In genomic region chr1:224132901-224133300, GRCh38 we compare ENCODE assay signal across 23 cellular contexts.
"Had no signal": no experiment of that assay in that cellular context is flagged by ENCODE, and none has a peak within 500 bp of the region (broad histone marks: within the 10 kb centered on the region; RNA-seq: fewer than 3 reads in every experiment).

No MANE protein-coding gene starts in this region.

- DNase-seq: activated CD4-positive, alpha-beta T cell treated with anti-CD3 and anti-CD28 coated beads, Interleukin-2, amount 10 ng/mL, durations not matched to agents 7 days and 5 days; activated CD8-positive, alpha-beta T cell treated with anti-CD3 and anti-CD28 coated beads, Interleukin-2, amount 10 ng/mL, durations not matched to agents 7 days and 5 days; activated naive CD4-positive, alpha-beta T cell treated with Interleukin-2 at 50 U/mL for 16 hours; activated T-cell treated with anti-CD3 and anti-CD28 coated beads, Interleukin-2, amount 50 U/mL, for 24 hours; anterior cingulate cortex; cerebellar nuclear complex; effector CD4-positive, alpha-beta T cell; esophagus squamous epithelium; foreskin fibroblast; islet precursor cell; right lobe of liver; small intestine; stimulated activated CD4-positive, alpha-beta T cell treated with anti-CD3 and anti-CD28 coated beads, Interleukin-4, amount 100 ng/mL, for 24 hours; T-helper 1 cell; T-helper 9 cell; upper lobe of right lung had no signal

- ATAC-seq: activated CD8-positive, alpha-beta T cell treated with anti-CD3 and anti-CD28 coated beads, Interleukin-2, amount 10 ng/mL, durations not matched to agents 7 days and 5 days; left lobe of liver; natural killer cell treated with Interleukin-12 subunit alpha and Interleukin-12 subunit beta and Interleukin-15 and Interleukin-18, amount 100 ng/mL, for 72 hours; right lobe of liver; stimulated activated effector memory CD8-positive, alpha-beta T cell treated with anti-CD3 and anti-CD28 coated beads, Interleukin-12 subunit alpha, Interleukin-12 subunit beta, amount 100 ng/mL, for 72 hours; upper lobe of right lung had no signal

- FAIRE-seq: small intestine had no signal

- H3K4me1 ChIP-seq: esophagus squamous epithelium, parathyroid adenoma, upper lobe of right lung had no signal

- H3K27ac ChIP-seq: esophagus squamous epithelium, hepatocyte, neutrophil, parathyroid adenoma, right lobe of liver, upper lobe of right lung had no signal

- H3K9me3 ChIP-seq: neutrophil, right lobe of liver, upper lobe of right lung had no signal

- H3K4me2 ChIP-seq: hepatocyte had no signal

- H3K27me3 ChIP-seq: esophagus squamous epithelium, hepatocyte, neutrophil, right lobe of liver, upper lobe of right lung had no signal

- H3K4me3 ChIP-seq: esophagus squamous epithelium, hepatocyte, lung, right lobe of liver, upper lobe of right lung had no signal
